In the genomic region with DNA sequence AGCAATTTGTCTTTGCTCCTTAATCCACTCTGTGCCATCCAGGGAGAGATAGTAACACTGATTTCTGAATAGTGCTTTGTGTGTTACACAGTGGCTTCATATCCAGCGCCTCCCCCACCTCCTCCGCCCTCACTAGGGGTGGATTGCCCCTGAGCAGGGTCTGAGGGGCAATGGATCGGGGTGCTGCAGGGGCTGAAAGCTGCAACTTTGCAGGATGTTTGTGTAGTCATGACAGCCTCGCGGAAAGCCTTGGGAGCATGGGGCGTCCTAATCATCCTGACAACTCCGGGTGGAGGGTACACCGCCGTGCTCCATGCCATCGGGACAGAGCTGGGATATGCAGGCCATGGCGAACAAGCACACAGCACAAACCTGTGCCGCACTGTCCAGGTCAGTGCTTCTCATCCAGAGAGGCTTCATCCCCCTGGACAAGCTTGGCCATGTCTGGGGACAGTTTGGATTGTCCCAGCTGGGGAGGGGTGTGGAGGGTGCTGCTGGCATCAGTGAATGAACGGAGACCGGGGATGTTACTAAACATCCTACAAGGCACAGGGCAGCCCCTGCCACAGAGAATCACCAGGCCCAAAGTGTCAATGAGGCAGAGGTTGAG, we compare ENCODE assay signal across 2 cellular contexts.
TF ChIP-seq lines count a peak whose summit lies in the region.

No MANE protein-coding gene starts in this region.

TF ChIP-seq in WTC11, 78 proteins besides CTCF, POLR2A, EP300 and RAD21:
- TF ChIP-seq RELA (CRISPR knock-in tag; IDR thresholded peaks at IDR 0.05; ENCODE audit: borderline replicate concordance) (no peak), MYBL2 (CRISPR knock-in tag; IDR thresholded peaks at IDR 0.05) (no peak), ESRRA (CRISPR knock-in tag; IDR thresholded peaks at IDR 0.05; ENCODE audit: borderline replicate concordance) (no peak), NR1H2 (CRISPR knock-in tag; IDR thresholded peaks at IDR 0.05) (no peak), TCF7 (CRISPR knock-in tag; IDR thresholded peaks at IDR 0.05; ENCODE audit: low read depth) (no peak), OVOL2 (CRISPR knock-in tag; IDR thresholded peaks at IDR 0.05; ENCODE audit: borderline replicate concordance) (no peak), ATF1 (CRISPR knock-in tag; IDR thresholded peaks at IDR 0.05) (no peak), SOX15 (CRISPR knock-in tag; IDR thresholded peaks at IDR 0.05) (no peak), CREM (CRISPR knock-in tag; IDR thresholded peaks at IDR 0.05) (no peak), NFATC4 (CRISPR knock-in tag; IDR thresholded peaks at IDR 0.05) (no peak), EMX1 (CRISPR knock-in tag; IDR thresholded peaks at IDR 0.05) (no peak), ZNF423 (CRISPR knock-in tag; IDR thresholded peaks at IDR 0.05) (no peak), ZNF317 (CRISPR knock-in tag; IDR thresholded peaks at IDR 0.05; ENCODE audit: borderline replicate concordance, low read depth) (no peak), KAT7 (CRISPR knock-in tag; IDR thresholded peaks at IDR 0.05; ENCODE audit: borderline replicate concordance) (no peak), MLX (CRISPR knock-in tag; IDR thresholded peaks at IDR 0.05) (no peak), ZNF263 (CRISPR knock-in tag; IDR thresholded peaks at IDR 0.05; ENCODE audit: low read depth) (no peak), ZNF532 (CRISPR knock-in tag; IDR thresholded peaks at IDR 0.05; ENCODE audit: borderline replicate concordance) (no peak)
- TF ChIP-seq, protein P1, sequence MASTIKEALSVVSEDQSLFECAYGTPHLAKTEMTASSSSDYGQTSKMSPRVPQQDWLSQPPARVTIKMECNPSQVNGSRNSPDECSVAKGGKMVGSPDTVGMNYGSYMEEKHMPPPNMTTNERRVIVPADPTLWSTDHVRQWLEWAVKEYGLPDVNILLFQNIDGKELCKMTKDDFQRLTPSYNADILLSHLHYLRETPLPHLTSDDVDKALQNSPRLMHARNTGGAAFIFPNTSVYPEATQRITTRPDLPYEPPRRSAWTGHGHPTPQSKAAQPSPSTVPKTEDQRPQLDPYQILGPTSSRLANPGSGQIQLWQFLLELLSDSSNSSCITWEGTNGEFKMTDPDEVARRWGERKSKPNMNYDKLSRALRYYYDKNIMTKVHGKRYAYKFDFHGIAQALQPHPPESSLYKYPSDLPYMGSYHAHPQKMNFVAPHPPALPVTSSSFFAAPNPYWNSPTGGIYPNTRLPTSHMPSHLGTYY (CRISPR knock-in tag; IDR thresholded peaks at IDR 0.05), result no peak
- TF ChIP-seq, protein P2, sequence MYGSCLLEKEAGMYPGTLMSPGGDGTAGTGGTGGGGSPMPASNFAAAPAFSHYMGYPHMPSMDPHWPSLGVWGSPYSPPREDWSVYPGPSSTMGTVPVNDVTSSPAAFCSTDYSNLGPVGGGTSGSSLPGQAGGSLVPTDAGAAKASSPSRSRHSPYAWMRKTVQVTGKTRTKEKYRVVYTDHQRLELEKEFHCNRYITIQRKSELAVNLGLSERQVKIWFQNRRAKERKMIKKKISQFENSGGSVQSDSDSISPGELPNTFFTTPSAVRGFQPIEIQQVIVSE (CRISPR knock-in tag; IDR thresholded peaks at IDR 0.05; ENCODE audit: borderline replicate concordance), result no peak
- TF ChIP-seq, protein P3, sequence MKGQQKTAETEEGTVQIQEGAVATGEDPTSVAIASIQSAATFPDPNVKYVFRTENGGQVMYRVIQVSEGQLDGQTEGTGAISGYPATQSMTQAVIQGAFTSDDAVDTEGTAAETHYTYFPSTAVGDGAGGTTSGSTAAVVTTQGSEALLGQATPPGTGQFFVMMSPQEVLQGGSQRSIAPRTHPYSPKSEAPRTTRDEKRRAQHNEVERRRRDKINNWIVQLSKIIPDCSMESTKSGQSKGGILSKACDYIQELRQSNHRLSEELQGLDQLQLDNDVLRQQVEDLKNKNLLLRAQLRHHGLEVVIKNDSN (CRISPR knock-in tag; IDR thresholded peaks at IDR 0.05), result no peak

TF ChIP-seq in HepG2, 621 proteins besides CTCF, POLR2A, EP300 and RAD21:
- TF ChIP-seq ZNF253 (CRISPR knock-in tag; IDR thresholded peaks at IDR 0.05; ENCODE audit: borderline replicate concordance) (no peak), NCOA1 (CRISPR knock-in tag; IDR thresholded peaks at IDR 0.05) (no peak), ZNF749 (CRISPR knock-in tag; IDR thresholded peaks at IDR 0.05; ENCODE audit: borderline replicate concordance) (no peak), ZNF143 (CRISPR knock-in tag; IDR thresholded peaks at IDR 0.05) (no peak), ZXDC (CRISPR knock-in tag; IDR thresholded peaks at IDR 0.05) (no peak), MED13 (CRISPR knock-in tag; IDR thresholded peaks at IDR 0.05) (no peak), ZEB1 (IDR thresholded peaks at IDR 0.05; ENCODE audit: insufficient replicate concordance, low read depth) (no peak), CCDC6 (CRISPR knock-in tag; IDR thresholded peaks at IDR 0.05) (no peak), SSRP1 (CRISPR knock-in tag; IDR thresholded peaks at IDR 0.05) (no peak), ZNF558 (CRISPR knock-in tag; IDR thresholded peaks at IDR 0.05; ENCODE audit: borderline replicate concordance) (no peak), U2AF2 (IDR thresholded peaks at IDR 0.05; ENCODE audit: low read depth, low read length) (no peak), ZNF549 (CRISPR knock-in tag; IDR thresholded peaks at IDR 0.05) (no peak), PLRG1 (conservative IDR thresholded peaks at IDR 0.05) (no peak), YEATS4 (CRISPR knock-in tag; IDR thresholded peaks at IDR 0.05; ENCODE audit: borderline replicate concordance) (no peak), HNF4A (CRISPR knock-in tag; IDR thresholded peaks at IDR 0.05) (no peak)
- TF ChIP-seq, protein P4, sequence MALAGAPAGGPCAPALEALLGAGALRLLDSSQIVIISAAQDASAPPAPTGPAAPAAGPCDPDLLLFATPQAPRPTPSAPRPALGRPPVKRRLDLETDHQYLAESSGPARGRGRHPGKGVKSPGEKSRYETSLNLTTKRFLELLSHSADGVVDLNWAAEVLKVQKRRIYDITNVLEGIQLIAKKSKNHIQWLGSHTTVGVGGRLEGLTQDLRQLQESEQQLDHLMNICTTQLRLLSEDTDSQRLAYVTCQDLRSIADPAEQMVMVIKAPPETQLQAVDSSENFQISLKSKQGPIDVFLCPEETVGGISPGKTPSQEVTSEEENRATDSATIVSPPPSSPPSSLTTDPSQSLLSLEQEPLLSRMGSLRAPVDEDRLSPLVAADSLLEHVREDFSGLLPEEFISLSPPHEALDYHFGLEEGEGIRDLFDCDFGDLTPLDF (CRISPR knock-in tag; IDR thresholded peaks at IDR 0.05), result no peak
- TF ChIP-seq, protein P5, sequence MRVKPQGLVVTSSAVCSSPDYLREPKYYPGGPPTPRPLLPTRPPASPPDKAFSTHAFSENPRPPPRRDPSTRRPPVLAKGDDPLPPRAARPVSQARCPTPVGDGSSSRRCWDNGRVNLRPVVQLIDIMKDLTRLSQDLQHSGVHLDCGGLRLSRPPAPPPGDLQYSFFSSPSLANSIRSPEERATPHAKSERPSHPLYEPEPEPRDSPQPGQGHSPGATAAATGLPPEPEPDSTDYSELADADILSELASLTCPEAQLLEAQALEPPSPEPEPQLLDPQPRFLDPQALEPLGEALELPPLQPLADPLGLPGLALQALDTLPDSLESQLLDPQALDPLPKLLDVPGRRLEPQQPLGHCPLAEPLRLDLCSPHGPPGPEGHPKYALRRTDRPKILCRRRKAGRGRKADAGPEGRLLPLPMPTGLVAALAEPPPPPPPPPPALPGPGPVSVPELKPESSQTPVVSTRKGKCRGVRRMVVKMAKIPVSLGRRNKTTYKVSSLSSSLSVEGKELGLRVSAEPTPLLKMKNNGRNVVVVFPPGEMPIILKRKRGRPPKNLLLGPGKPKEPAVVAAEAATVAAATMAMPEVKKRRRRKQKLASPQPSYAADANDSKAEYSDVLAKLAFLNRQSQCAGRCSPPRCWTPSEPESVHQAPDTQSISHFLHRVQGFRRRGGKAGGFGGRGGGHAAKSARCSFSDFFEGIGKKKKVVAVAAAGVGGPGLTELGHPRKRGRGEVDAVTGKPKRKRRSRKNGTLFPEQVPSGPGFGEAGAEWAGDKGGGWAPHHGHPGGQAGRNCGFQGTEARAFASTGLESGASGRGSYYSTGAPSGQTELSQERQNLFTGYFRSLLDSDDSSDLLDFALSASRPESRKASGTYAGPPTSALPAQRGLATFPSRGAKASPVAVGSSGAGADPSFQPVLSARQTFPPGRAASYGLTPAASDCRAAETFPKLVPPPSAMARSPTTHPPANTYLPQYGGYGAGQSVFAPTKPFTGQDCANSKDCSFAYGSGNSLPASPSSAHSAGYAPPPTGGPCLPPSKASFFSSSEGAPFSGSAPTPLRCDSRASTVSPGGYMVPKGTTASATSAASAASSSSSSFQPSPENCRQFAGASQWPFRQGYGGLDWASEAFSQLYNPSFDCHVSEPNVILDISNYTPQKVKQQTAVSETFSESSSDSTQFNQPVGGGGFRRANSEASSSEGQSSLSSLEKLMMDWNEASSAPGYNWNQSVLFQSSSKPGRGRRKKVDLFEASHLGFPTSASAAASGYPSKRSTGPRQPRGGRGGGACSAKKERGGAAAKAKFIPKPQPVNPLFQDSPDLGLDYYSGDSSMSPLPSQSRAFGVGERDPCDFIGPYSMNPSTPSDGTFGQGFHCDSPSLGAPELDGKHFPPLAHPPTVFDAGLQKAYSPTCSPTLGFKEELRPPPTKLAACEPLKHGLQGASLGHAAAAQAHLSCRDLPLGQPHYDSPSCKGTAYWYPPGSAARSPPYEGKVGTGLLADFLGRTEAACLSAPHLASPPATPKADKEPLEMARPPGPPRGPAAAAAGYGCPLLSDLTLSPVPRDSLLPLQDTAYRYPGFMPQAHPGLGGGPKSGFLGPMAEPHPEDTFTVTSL (CRISPR knock-in tag; IDR thresholded peaks at IDR 0.05; ENCODE audit: borderline replicate concordance), result no peak
- TF ChIP-seq, protein P6, sequence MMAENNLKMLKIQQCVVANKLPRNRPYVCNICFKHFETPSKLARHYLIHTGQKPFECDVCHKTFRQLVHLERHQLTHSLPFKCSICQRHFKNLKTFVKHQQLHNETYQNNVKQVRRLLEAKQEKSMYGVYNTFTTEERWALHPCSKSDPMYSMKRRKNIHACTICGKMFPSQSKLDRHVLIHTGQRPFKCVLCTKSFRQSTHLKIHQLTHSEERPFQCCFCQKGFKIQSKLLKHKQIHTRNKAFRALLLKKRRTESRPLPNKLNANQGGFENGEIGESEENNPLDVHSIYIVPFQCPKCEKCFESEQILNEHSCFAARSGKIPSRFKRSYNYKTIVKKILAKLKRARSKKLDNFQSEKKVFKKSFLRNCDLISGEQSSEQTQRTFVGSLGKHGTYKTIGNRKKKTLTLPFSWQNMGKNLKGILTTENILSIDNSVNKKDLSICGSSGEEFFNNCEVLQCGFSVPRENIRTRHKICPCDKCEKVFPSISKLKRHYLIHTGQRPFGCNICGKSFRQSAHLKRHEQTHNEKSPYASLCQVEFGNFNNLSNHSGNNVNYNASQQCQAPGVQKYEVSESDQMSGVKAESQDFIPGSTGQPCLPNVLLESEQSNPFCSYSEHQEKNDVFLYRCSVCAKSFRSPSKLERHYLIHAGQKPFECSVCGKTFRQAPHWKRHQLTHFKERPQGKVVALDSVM (CRISPR knock-in tag; IDR thresholded peaks at IDR 0.05), result no peak
- TF ChIP-seq, protein P7, sequence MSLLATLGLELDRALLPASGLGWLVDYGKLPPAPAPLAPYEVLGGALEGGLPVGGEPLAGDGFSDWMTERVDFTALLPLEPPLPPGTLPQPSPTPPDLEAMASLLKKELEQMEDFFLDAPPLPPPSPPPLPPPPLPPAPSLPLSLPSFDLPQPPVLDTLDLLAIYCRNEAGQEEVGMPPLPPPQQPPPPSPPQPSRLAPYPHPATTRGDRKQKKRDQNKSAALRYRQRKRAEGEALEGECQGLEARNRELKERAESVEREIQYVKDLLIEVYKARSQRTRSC (CRISPR knock-in tag; IDR thresholded peaks at IDR 0.05; ENCODE audit: low read depth), result no peak
